14 cellular contexts compared by ENCODE assay signal in genomic region chr5:87113848-87114247, GRCh38.
DNase-seq lines count a peak whose midpoint lies in the region; ATAC-seq and TF ChIP-seq lines count a peak whose summit lies in the region.
"Had no signal": no experiment of that assay in that cellular context is flagged by ENCODE, and none has a peak within 500 bp of the region (broad histone marks: within the 10 kb centered on the region; RNA-seq: fewer than 3 reads in every experiment).

No MANE protein-coding gene starts in this region.

- DNase-seq in HCT116 (ENCODE audit: low read depth, low spot score) (no peak), fibroblast of peridontal ligament (ENCODE audit: extremely low read depth) (peak; percentile 88), NCI-H69 (lab: John Stamatoyannopoulos, UW) (no peak), NCI-H1105 (lab: John Stamatoyannopoulos, UW) (no peak), germinal center (ENCODE audit: low spot score) (no peak)
- no peak for DNase-seq in activated CD4-positive, alpha-beta T cell treated with anti-CD3 and anti-CD28 coated beads for 48 hours
- DNase-seq: activated CD8-positive, alpha-beta memory T cell treated with anti-CD3 and anti-CD28 coated beads, Interleukin-2, amount 10 ng/mL, durations not matched to agents 7 days and 5 days; aorta; NCI-H1417; stomach; T-helper 2 cell had no signal

- no TSS peak for BruUV-seq in HCT116 (replicated peaks; lab: Mats Ljungman, UMichigan)

- no peak for TF ChIP-seq POLR2A in HCT116 (IDR thresholded peaks at IDR 0.05; ENCODE audit: borderline replicate concordance, extremely low read depth, insufficient read depth, insufficient read length)

- H3K9me2 ChIP-seq in HCT116 (ENCODE audit: insufficient read depth): no peaks in the 10 kb centered on the region

- H3K27ac ChIP-seq in ACC112 (ENCODE audit: low read depth, low read length): peak overlapping the region; percentile 73
- no peak overlapping the region for H3K27ac ChIP-seq in HCT116 (ENCODE audit: low read depth, low read length)
- H3K27ac ChIP-seq: stomach had no signal

- RAD21 ChIA-PET in HCT116 (lab: Charles Lee; ENCODE audit: low non-redundant PET in 1 of 2, low total read pairs in 2 of 2, uncharacterized antibody in 2 of 2, unreplicated experiment in 2 of 2): no interaction called here

- no peaks in the 10 kb centered on the region for H3K36me3 ChIP-seq in ACC112 (ENCODE audit: insufficient read depth, low read length)
- H3K36me3 ChIP-seq in HCT116 (ENCODE audit: control insufficient read depth in 1 of 2, insufficient read depth in 2 of 2, low read length in 2 of 2): no peaks in the 10 kb centered on the region
- H3K36me3 ChIP-seq: stomach had no signal

- ATAC-seq in HCT116 (no peak), SK-N-SH treated with all-trans-retinoic acid at 6 μM for 48 hours (peak; percentile 96)
- ATAC-seq: activated CD8-positive, alpha-beta memory T cell treated with anti-CD3 and anti-CD28 coated beads, Interleukin-2, amount 10 ng/mL, durations not matched to agents 7 days and 5 days; left lobe of liver had no signal

- H3K4me3 ChIP-seq in ACC112 (ENCODE audit: low read depth, low read length): peak overlapping the region; percentile 56
- H3K4me3 ChIP-seq in HCT116 (replicated peaks in 1 of 2; ENCODE audit: low read depth in 1 of 2, low read length in 2 of 2): no peak overlapping the region
- H3K4me3 ChIP-seq: stomach had no signal

- no peaks in the 10 kb centered on the region for H3K9me3 ChIP-seq in HCT116 (ENCODE audit: control insufficient read depth in 1 of 2, insufficient read depth in 1 of 2, low read depth in 1 of 2, low read length in 2 of 2)
- H3K9me3 ChIP-seq: stomach had no signal

- H3K79me2 ChIP-seq in ACC112 (ENCODE audit: control insufficient read depth, insufficient read depth, low read length, unreplicated experiment) (no peaks in the 10 kb centered on the region), HCT116 (ENCODE audit: insufficient read depth, low read length) (no peaks in the 10 kb centered on the region)

- CTCF ChIA-PET in HCT116 (lab: Charles Lee): no interaction called here

- no peak for TF ChIP-seq RAD21 in HCT116 (IDR thresholded peaks at IDR 0.05; ENCODE audit: low read depth)

- H3K4me2 ChIP-seq in HCT116 (ENCODE audit: low read length): no peak overlapping the region

- H2AFZ ChIP-seq in ACC112 (ENCODE audit: low read length, unreplicated experiment) (peak overlapping the region; percentile 96), HCT116 (ENCODE audit: low read depth, low read length, poor library complexity, severe bottlenecking) (peak overlapping the region; percentile 14)

- no peak overlapping the region for H3K9ac ChIP-seq in HCT116 (ENCODE audit: low read length)

- intact Hi-C loops in HCT116 (cut with micrococcal nuclease): no loop called here

- POLR2A ChIA-PET in HCT116 (lab: Charles Lee): no interaction called here

- no peak for TF ChIP-seq CTCF in HCT116 (IDR thresholded peaks at IDR 0.05 in 2 of 3, conservative IDR thresholded peaks at IDR 0.05 in 1 of 3; ENCODE audit: borderline replicate concordance in 1 of 3, insufficient read depth in 1 of 3, low read depth in 2 of 3, low read length in 2 of 3)

- no peaks in the 10 kb centered on the region for H4K20me1 ChIP-seq in HCT116 (ENCODE audit: insufficient read depth)

- peaks cover 13% of the 10 kb centered on the region for H3K4me1 ChIP-seq in ACC112 (ENCODE audit: control insufficient read depth, insufficient read depth, low read length, unreplicated experiment)
- peaks cover 0 to 16% of the 10 kb centered on the region in 2 experiments; a peak in 1 of 4 replicates for H3K4me1 ChIP-seq in HCT116 (ENCODE audit: control insufficient read depth in 1 of 2, insufficient read depth in 2 of 2, low read length in 2 of 2)
- H3K4me1 ChIP-seq: stomach had no signal

- H3K27me3 ChIP-seq in ACC112 (ENCODE audit: insufficient read depth, low read length) (no peaks in the 10 kb centered on the region), HCT116 (ENCODE audit: insufficient read depth, low read length) (no peaks in the 10 kb centered on the region)
- H3K27me3 ChIP-seq: stomach had no signal

TF ChIP-seq in HCT116, 20 proteins besides CTCF, POLR2A, EP300 and RAD21 (continues in another document):
- TF ChIP-seq ATF3 (IDR thresholded peaks at IDR 0.05): no peak
- no peak for TF ChIP-seq FOSL1 (IDR thresholded peaks at IDR 0.05; ENCODE audit: low read depth)
- no peak for TF ChIP-seq SIN3A (IDR thresholded peaks at IDR 0.05; ENCODE audit: low read depth)
- no peak for TF ChIP-seq MAX (IDR thresholded peaks at IDR 0.05)
- no peak for TF ChIP-seq EZH2 (IDR thresholded peaks at IDR 0.05)
- TF ChIP-seq ZNF274 (IDR thresholded peaks at IDR 0.05; ENCODE audit: low read depth, low read length): no peak
- TF ChIP-seq ZFX (IDR thresholded peaks at IDR 0.05): no peak
- TF ChIP-seq EGR1 (IDR thresholded peaks at IDR 0.05; ENCODE audit: low read depth): no peak
- no peak for TF ChIP-seq ELF1 (IDR thresholded peaks at IDR 0.05; ENCODE audit: borderline replicate concordance, low read depth)
- no peak for TF ChIP-seq TCF7L2 (IDR thresholded peaks at IDR 0.05; ENCODE audit: borderline replicate concordance, extremely low read depth, insufficient read depth, insufficient read length)

TF ChIP-seq in SK-N-SH treated with all-trans-retinoic acid at 6 μM for 48 hours, 23 proteins besides CTCF, POLR2A, EP300 and RAD21:
- TF ChIP-seq ZNF565 (CRISPR knock-in tag; conservative IDR thresholded peaks at IDR 0.05; ENCODE audit: low read depth): no peak
- TF ChIP-seq CSDC2 (CRISPR knock-in tag; IDR thresholded peaks at IDR 0.05): 0 out of 2 replicates have a peak, but pooled peaks have one; percentile 52
